Comparison of ENCODE assay signal across 9 cellular contexts in the genomic region with DNA sequence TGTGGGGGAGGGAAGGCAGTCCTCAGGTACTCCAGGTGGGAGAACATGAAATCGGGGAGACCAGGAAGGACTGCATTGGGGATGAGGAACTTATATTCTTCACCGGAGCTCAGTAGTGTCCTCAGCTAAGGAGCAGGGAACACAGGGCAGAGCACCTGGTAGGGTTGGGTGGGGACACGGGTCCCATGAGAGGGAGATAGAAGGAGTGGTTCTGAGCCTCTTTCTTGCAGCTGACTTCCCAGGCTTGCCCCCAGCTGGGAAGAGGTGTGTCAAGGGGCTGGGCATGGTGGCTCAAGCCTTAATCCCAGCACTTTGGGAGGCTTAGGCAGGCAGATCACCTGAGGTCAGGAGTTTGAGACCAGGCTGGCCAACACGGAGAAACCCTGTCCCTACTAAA. TPM values are rescaled to one million over a fixed set of nuclear protein-coding genes. Genes with fewer than 3 reads are reported as not detected.
DNase-seq lines count a peak whose midpoint lies in the region; ATAC-seq and TF ChIP-seq lines count a peak whose summit lies in the region.
"Had no signal": no experiment of that assay in that cellular context is flagged by ENCODE, and none has a peak within 500 bp of the region (broad histone marks: within the 10 kb centered on the region; RNA-seq: fewer than 3 reads in every experiment).

No MANE protein-coding gene starts in this region.

- intact Hi-C loops in CD8-positive, alpha-beta T cell (cut with DNase I, micrococcal nuclease): loop anchor here in 1 of 2 experiments (5.0 to 10.0 kb wide), 3 partner anchors 293 to 600 kb away; a partner anchor contains a TSS
- intact Hi-C loops in OCI-LY7 (cut with micrococcal nuclease; ENCODE audit: unreplicated experiment): no loop called here

- peak overlapping the region; percentile 8 for H3K18ac ChIP-seq in neuronal stem cell (ENCODE audit: low read length)

- no peak overlapping the region for H3K27ac ChIP-seq in CD8-positive, alpha-beta T cell (ENCODE audit: low read depth, low read length)
- peak overlapping the region; percentile 70 for H3K27ac ChIP-seq in OCI-LY7 (ENCODE audit: low read depth, low read length, poor library complexity, severe bottlenecking)
- H3K27ac ChIP-seq in endodermal cell (ENCODE audit: low read depth, low read length): no peak overlapping the region
- no peak overlapping the region for H3K27ac ChIP-seq in neuronal stem cell (replicated peaks; ENCODE audit: low read length)

- H2BK12ac ChIP-seq in neuronal stem cell (ENCODE audit: low read length): peak overlapping the region; percentile 63

- no peak overlapping the region for H3K4ac ChIP-seq in neuronal stem cell (ENCODE audit: low read length)

- CTCF ChIA-PET in CD8-positive, alpha-beta T cell (lab: Charles Lee): interaction anchor here (1.5 kb wide), 3 partner anchors 13 to 17 kb away, joined by 3 to 7 read pairs (median 6); no protein-coding TSS in a partner anchor
- CTCF ChIA-PET in OCI-LY7 (lab: Charles Lee; ENCODE audit: unreplicated experiment): interaction anchor here (1.4 kb wide), 1 partner anchor 18 kb away, joined by 4 read pairs; a partner anchor contains a TSS

- DNase-seq in CD8-positive, alpha-beta T cell: no peak
- DNase-seq in OCI-LY7 (ENCODE audit: low spot score) (no peak), endodermal cell (no peak), neuronal stem cell (ENCODE audit: low spot score) (no peak), NCI-H2081 treated with DMSO at 0.1 percent for 48 hours (lab: John Stamatoyannopoulos, UW) (no peak), BE2C (no peak), NK-92 (lab: John Stamatoyannopoulos, UW; ENCODE audit: unreplicated experiment) (no peak), glomerular visceral epithelial cell (ENCODE audit: extremely low spot score) (no peak)

- no peak for TF ChIP-seq CTCF in CD8-positive, alpha-beta T cell (IDR thresholded peaks at IDR 0.05)
- TF ChIP-seq CTCF in OCI-LY7 (conservative IDR thresholded peaks at IDR 0.05; ENCODE audit: low read length) (no peak), endodermal cell (conservative IDR thresholded peaks at IDR 0.05) (no peak), BE2C (IDR thresholded peaks at IDR 0.05; ENCODE audit: low read depth, low read length) (no peak)

- no peaks in the 10 kb centered on the region for H3K9me3 Mint-ChIP-seq in CD8-positive, alpha-beta T cell
- H3K9me3 Mint-ChIP-seq in endodermal cell: no peaks in the 10 kb centered on the region

- peaks cover 52% of the 10 kb centered on the region for H3K4me1 Mint-ChIP-seq in CD8-positive, alpha-beta T cell (ENCODE audit: low read depth)
- peaks cover 32% of the 10 kb centered on the region for H3K4me1 Mint-ChIP-seq in endodermal cell

- no peak overlapping the region for H3K9ac ChIP-seq in endodermal cell (ENCODE audit: extremely low read depth, low read length, poor library complexity, severe bottlenecking)
- no peak overlapping the region for H3K9ac ChIP-seq in neuronal stem cell (ENCODE audit: low read depth, low read length, poor library complexity)

- H4K20me1 ChIP-seq in OCI-LY7 (ENCODE audit: insufficient read depth, low read length): no peaks in the 10 kb centered on the region

- H3K4me1 ChIP-seq in CD8-positive, alpha-beta T cell (ENCODE audit: insufficient read depth, low read length): peaks cover 47% of the 10 kb centered on the region
- peaks cover 61% of the 10 kb centered on the region for H3K4me1 ChIP-seq in OCI-LY7 (ENCODE audit: insufficient read depth, low read length, poor library complexity, severe bottlenecking)
- H3K4me1 ChIP-seq in endodermal cell (ENCODE audit: control insufficient read depth, insufficient read depth, low read length): peaks cover 28% of the 10 kb centered on the region
- peaks cover 29 to 33% of the 10 kb centered on the region in 2 donors for H3K4me1 ChIP-seq in neuronal stem cell (ENCODE audit: control insufficient read depth in 2 of 2, insufficient read depth in 1 of 2, low read depth in 1 of 2, low read length in 2 of 2)
- H3K4me1 ChIP-seq in BE2C: peaks cover 21% of the 10 kb centered on the region

- WGBS in endodermal cell (ENCODE audit: insufficient coverage in 1 of 2, insufficient read length in 1 of 2), 2 experiments: 83% methylated on average over 1 to 4 of the region's 4 CpGs
- WGBS in neuronal stem cell (ENCODE audit: extremely low coverage in 2 of 2, insufficient read length in 2 of 2, insufficient replicate concordance in 1 of 2), 2 donors: no CpG with 5 or more reads among the region's 4 CpGs

- H3K9me3 ChIP-seq in CD8-positive, alpha-beta T cell (ENCODE audit: low read length): no peaks in the 10 kb centered on the region
- H3K9me3 ChIP-seq in OCI-LY7 (ENCODE audit: low read length): no peaks in the 10 kb centered on the region
- H3K9me3 ChIP-seq in endodermal cell (ENCODE audit: control insufficient read depth, low read length): no peaks in the 10 kb centered on the region
- no peaks in the 10 kb centered on the region for H3K9me3 ChIP-seq in neuronal stem cell (replicated peaks in 1 of 2; ENCODE audit: control insufficient read depth in 2 of 2, insufficient read depth in 1 of 2, low read depth in 1 of 2, low read length in 2 of 2)
- H3K9me3 ChIP-seq in BE2C: no peaks in the 10 kb centered on the region
- H3K9me3 ChIP-seq: ovary had no signal

- no peaks in the 10 kb centered on the region for H3K36me3 ChIP-seq in CD8-positive, alpha-beta T cell (ENCODE audit: insufficient read depth, low read length)
- H3K36me3 ChIP-seq in OCI-LY7 (ENCODE audit: insufficient read depth, low read length) (no peaks in the 10 kb centered on the region), endodermal cell (ENCODE audit: control insufficient read depth, insufficient read depth, low read length) (peaks cover 45% of the 10 kb centered on the region), neuronal stem cell (replicated peaks in 1 of 2; ENCODE audit: control insufficient read depth in 2 of 2, insufficient read depth in 2 of 2, low read length in 2 of 2) (no peaks in the 10 kb centered on the region), BE2C (no peaks in the 10 kb centered on the region)
- H3K36me3 ChIP-seq: ovary had no signal

- peak overlapping the region; percentile 95 for H3K27ac Mint-ChIP-seq in CD8-positive, alpha-beta T cell
- H3K27ac Mint-ChIP-seq in endodermal cell: peak overlapping the region; percentile 96

- H2BK120ac ChIP-seq in neuronal stem cell (ENCODE audit: low read depth, low read length): no peak overlapping the region

- H3K4me2 ChIP-seq in OCI-LY7 (ENCODE audit: low read length): peak overlapping the region; percentile 94
- H3K4me2 ChIP-seq in neuronal stem cell (ENCODE audit: insufficient read depth, low read length, poor library complexity, severe bottlenecking): no peak overlapping the region

- H3K79me1 ChIP-seq in neuronal stem cell (ENCODE audit: low read depth, low read length): no peaks in the 10 kb centered on the region

- H4K8ac ChIP-seq in neuronal stem cell (ENCODE audit: low read depth, low read length): no peak overlapping the region

- H2AFZ ChIP-seq in OCI-LY7 (ENCODE audit: low read length) (no peak overlapping the region), neuronal stem cell (ENCODE audit: low read length) (no peak overlapping the region)

- no peak overlapping the region for H3K4me3 ChIP-seq in CD8-positive, alpha-beta T cell (ENCODE audit: low read depth, low read length)
- H3K4me3 ChIP-seq in OCI-LY7 (ENCODE audit: low read depth, low read length, poor library complexity, severe bottlenecking) (peak overlapping the region; percentile 86), endodermal cell (ENCODE audit: low read length) (peak overlapping the region; percentile 89), neuronal stem cell (ENCODE audit: low read length in 2 of 2) (peak overlapping the region in 1 of 2 donors; percentile 86), BE2C (ENCODE audit: low read depth, low read length) (no peak overlapping the region)

- H3K36me3 Mint-ChIP-seq in CD8-positive, alpha-beta T cell: no peaks in the 10 kb centered on the region
- H3K36me3 Mint-ChIP-seq in endodermal cell (ENCODE audit: low read depth): no peaks in the 10 kb centered on the region

- no peaks in the 10 kb centered on the region for H3K9me2 ChIP-seq in OCI-LY7 (ENCODE audit: insufficient read depth, low read length)

- H3K14ac ChIP-seq in neuronal stem cell (ENCODE audit: low read length): no peak overlapping the region

- H4K91ac ChIP-seq in neuronal stem cell (ENCODE audit: low read depth, low read length, poor library complexity): no peak overlapping the region

- peak overlapping the region; percentile 73 for H2AK5ac ChIP-seq in neuronal stem cell (ENCODE audit: low read depth, low read length)

- no peaks in the 10 kb centered on the region; the same call in 1 of the 2 replicates for H3K79me2 ChIP-seq in OCI-LY7 (ENCODE audit: insufficient read depth, low read depth, low read length)

- no peak for ATAC-seq in CD8-positive, alpha-beta T cell

- POLR2A ChIA-PET in CD8-positive, alpha-beta T cell (lab: Charles Lee): interaction anchor here (1.0 to 5.3 kb wide), 3 partner anchors 18 to 232 kb away, joined by 3 to 35 read pairs (median 3); a partner anchor contains a TSS
- POLR2A ChIA-PET in OCI-LY7 (lab: Charles Lee): interaction anchor here (0.5 to 2.5 kb wide), 8 partner anchors 9 to 456 kb away, joined by 3 to 11 read pairs (median 3); a partner anchor contains a TSS

- no peak overlapping the region for H2BK15ac ChIP-seq in neuronal stem cell (ENCODE audit: low read length)

- no peaks in the 10 kb centered on the region for H3K27me3 Mint-ChIP-seq in CD8-positive, alpha-beta T cell (ENCODE audit: low read depth)
- H3K27me3 Mint-ChIP-seq in endodermal cell (ENCODE audit: insufficient read depth): peaks cover 21% of the 10 kb centered on the region

- no TSS peak for BruUV-seq in OCI-LY7 (replicated peaks; lab: Mats Ljungman, UMichigan)

- peak overlapping the region; percentile 69 for H3K4me3 Mint-ChIP-seq in CD8-positive, alpha-beta T cell
- H3K4me3 Mint-ChIP-seq in endodermal cell: peak overlapping the region; percentile 86

- no peaks in the 10 kb centered on the region for H3K27me3 ChIP-seq in CD8-positive, alpha-beta T cell (ENCODE audit: insufficient read depth, low read length)
- H3K27me3 ChIP-seq in endodermal cell (ENCODE audit: control insufficient read depth, insufficient read depth, low read length, poor library complexity, severe bottlenecking) (no peaks in the 10 kb centered on the region), neuronal stem cell (ENCODE audit: control insufficient read depth in 3 of 3, insufficient read depth in 3 of 3, low read depth in 1 of 3, low read length in 3 of 3) (peaks cover 0 to 24% (median 7%) of the 10 kb centered on the region in 3 experiments), BE2C (peaks cover 17% of the 10 kb centered on the region)
- H3K27me3 ChIP-seq: ovary had no signal

- peak overlapping the region; percentile 57 for H2BK5ac ChIP-seq in neuronal stem cell (ENCODE audit: low read length)

- no peak overlapping the region for H3K23ac ChIP-seq in neuronal stem cell (ENCODE audit: low read depth, low read length, poor library complexity)

RNA-seq across cellular contexts. Expression of a gene that starts 2.1 kb away (rescaled TPM):
- total RNA-seq in CD8-positive, alpha-beta T cell: 10 to 100 TPM; 15.2 to 18.7 TPM
- total RNA-seq in OCI-LY7 (2014; rRNA removed; shearing (Covaris generic)): 16.0 and 16.5 TPM in 2 replicates
- total RNA-seq in OCI-LY7 (2022): 44.1 and 55.0 TPM in 2 replicates
- total RNA-seq in endodermal cell: 10 to 100 TPM; 51.7 to 71.9 TPM
- polyA plus RNA-seq in endodermal cell (2013, experiment 1 of 2): 31.9 TPM
- polyA plus RNA-seq in endodermal cell (2013, experiment 2 of 2): 31.3 TPM
- 15.0 TPM for polyA plus RNA-seq in neuronal stem cell (2013, experiment 1 of 2)
- 14.0 TPM for polyA plus RNA-seq in neuronal stem cell (2013, experiment 2 of 2)
- polyA plus RNA-seq in BE2C (2012; ENCODE audit: insufficient read depth, insufficient read length, low read depth): 37.9 TPM

RNA-seq across cellular contexts. Expression of a gene that starts 3.6 kb away (rescaled TPM):
- total RNA-seq in CD8-positive, alpha-beta T cell: 1 to 10 TPM; 2.0 to 2.1 TPM
- total RNA-seq in OCI-LY7 (2014; rRNA removed; shearing (Covaris generic)): 0.36 and 2.7 TPM in 2 replicates
- total RNA-seq in OCI-LY7 (2022): 3.6 and 4.2 TPM in 2 replicates
- total RNA-seq in endodermal cell: 1 to 10 TPM; 8.9 to 9.0 TPM
- 4.8 TPM for polyA plus RNA-seq in endodermal cell (2013, experiment 1 of 2)
- polyA plus RNA-seq in endodermal cell (2013, experiment 2 of 2): 4.6 TPM
- 2.6 TPM for polyA plus RNA-seq in neuronal stem cell (2013, experiment 1 of 2)
- polyA plus RNA-seq in neuronal stem cell (2013, experiment 2 of 2): 2.3 TPM
- polyA plus RNA-seq in BE2C (2012; ENCODE audit: insufficient read depth, insufficient read length, low read depth): 3.1 TPM

RNA-seq across cellular contexts. Expression of a gene that starts 18.3 kb away (rescaled TPM):
- 10 to 100 TPM; 37.1 to 44.7 TPM for total RNA-seq in CD8-positive, alpha-beta T cell
- 19.9 and 36.7 TPM in 2 replicates for total RNA-seq in OCI-LY7 (2014; rRNA removed; shearing (Covaris generic))
- total RNA-seq in OCI-LY7 (2022) (22.5 and 26.4 TPM in 2 replicates), endodermal cell (10 to 100 TPM; 43.1 to 46.4 TPM)
- polyA plus RNA-seq in endodermal cell (2013, experiment 1 of 2): 40.4 TPM
- 36.2 TPM for polyA plus RNA-seq in endodermal cell (2013, experiment 2 of 2)
- 22.6 TPM for polyA plus RNA-seq in neuronal stem cell (2013, experiment 1 of 2)
- polyA plus RNA-seq in neuronal stem cell (2013, experiment 2 of 2): 21.1 TPM
- 298 TPM for polyA plus RNA-seq in BE2C (2012; ENCODE audit: insufficient read depth, insufficient read length, low read depth)

RNA-seq across cellular contexts. Expression of a gene that starts 34.1 kb away (rescaled TPM):
- total RNA-seq in CD8-positive, alpha-beta T cell: 10 to 100 TPM; 11.3 to 13.7 TPM
- not detected in 2 replicates for total RNA-seq in OCI-LY7 (2014; rRNA removed; shearing (Covaris generic))
- total RNA-seq in OCI-LY7 (2022): 0.51 and 1.3 TPM in 2 replicates
- 10 to 100 TPM; 10.5 to 12.4 TPM for total RNA-seq in endodermal cell
- 6.1 TPM for polyA plus RNA-seq in endodermal cell (2013, experiment 1 of 2)
- polyA plus RNA-seq in endodermal cell (2013, experiment 2 of 2): 3.8 TPM
- polyA plus RNA-seq in neuronal stem cell (2013, experiment 1 of 2): 2.4 TPM
- 3.0 TPM for polyA plus RNA-seq in neuronal stem cell (2013, experiment 2 of 2)
- polyA plus RNA-seq in BE2C (2012; ENCODE audit: insufficient read depth, insufficient read length, low read depth): 8.8 TPM

RNA-seq across cellular contexts. Expression of a gene that starts 46.3 kb away (rescaled TPM):
- total RNA-seq in CD8-positive, alpha-beta T cell: 1 to 10 TPM; 1.3 to 1.6 TPM
- 7.7 and 7.8 TPM in 2 replicates for total RNA-seq in OCI-LY7 (2014; rRNA removed; shearing (Covaris generic))
- 7.6 and 9.0 TPM in 2 replicates for total RNA-seq in OCI-LY7 (2022)
- total RNA-seq in endodermal cell: 1 to 10 TPM; 5.6 to 6.4 TPM
- polyA plus RNA-seq in endodermal cell (2013, experiment 1 of 2): 2.5 TPM
- 2.4 TPM for polyA plus RNA-seq in endodermal cell (2013, experiment 2 of 2)
- polyA plus RNA-seq in neuronal stem cell (2013, experiment 1 of 2): 0.79 TPM
- 0.65 TPM for polyA plus RNA-seq in neuronal stem cell (2013, experiment 2 of 2)
- 7.8 TPM for polyA plus RNA-seq in BE2C (2012; ENCODE audit: insufficient read depth, insufficient read length, low read depth)

Comparison
In these comparisons a context has a peak if more than half of its experiments do, and no peak if none do; other contexts are left out.
1. H3K4me3 ChIP-seq: peak in OCI-LY7 (single experiment) and endodermal cell (single experiment); none in CD8-positive, alpha-beta T cell (single experiment) and BE2C (single experiment).